Comparison of ENCODE assay signal across 16 cellular contexts in the genomic region with DNA sequence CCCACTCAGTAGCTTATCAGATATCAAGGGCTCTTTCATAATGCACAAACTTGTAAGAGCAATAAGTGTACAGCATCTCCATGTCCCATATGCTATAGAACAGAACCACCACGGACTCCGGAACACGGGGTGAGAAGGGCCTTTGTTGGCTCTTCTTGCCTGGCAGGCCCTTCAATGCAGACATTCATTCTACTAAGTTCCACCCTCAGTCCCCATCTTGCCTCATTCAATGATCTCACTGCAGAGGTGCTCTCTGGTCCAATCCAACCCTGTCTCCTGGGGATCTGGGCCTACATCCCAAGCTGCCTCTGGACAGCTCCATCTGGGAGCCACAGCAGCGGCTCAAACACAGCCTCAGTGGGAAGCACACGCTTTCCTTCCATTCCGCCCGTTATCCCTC. TPM values are rescaled to one million over a fixed set of nuclear protein-coding genes. Genes with fewer than 3 reads are reported as not detected.
DNase-seq lines count a peak whose midpoint lies in the region; ATAC-seq and TF ChIP-seq lines count a peak whose summit lies in the region.
"Had no signal": no experiment of that assay in that cellular context is flagged by ENCODE, and none has a peak within 500 bp of the region (broad histone marks: within the 10 kb centered on the region; RNA-seq: fewer than 3 reads in every experiment).

No MANE protein-coding gene starts in this region.

- H3K36me3 Mint-ChIP-seq in MCF 10A (ENCODE audit: insufficient read depth, unreplicated experiment) = peaks cover 81% of the 10 kb centered on the region

- no peak for TF ChIP-seq CTCF in MCF 10A (IDR thresholded peaks at IDR 0.05; ENCODE audit: unreplicated experiment)

- POLR2A ChIA-PET in MCF 10A (lab: Yijun Ruan, JAX) = interaction anchor here (0.6 to 0.9 kb wide), 2 partner anchors 15 to 27 kb away, joined by 3 to 4 read pairs; no protein-coding TSS in a partner anchor

- no peak overlapping the region for H3K4me3 Mint-ChIP-seq in MCF 10A (ENCODE audit: unreplicated experiment)
- H3K4me3 Mint-ChIP-seq: HFFc6 had no signal

- intact Hi-C loops in MCF 10A (cut with micrococcal nuclease) = no loop called here

- DNase-seq in hippocampal formation (lab: John Stamatoyannopoulos, UW) (peak; percentile 48 to 57), nucleus accumbens (lab: John Stamatoyannopoulos, UW) (peak in 38 of 56 donors; percentile 17 to 76 (median 42)), MCF 10A (ENCODE audit: unreplicated experiment) (no peak), activated gamma-delta T cell treated with Interleukin-2 at 50 U/mL for 16 hours (no peak)
- DNase-seq in activated CD4-positive, alpha-beta T cell treated with anti-CD3 and anti-CD28 coated beads for 4 hours = no peak
- DNase-seq: DMS79 treated with DMSO at 0.1 percent for 48 hours; HFFc6; NCI-H1105; NCI-H2081; NCI-H748 treated with DMSO at 0.1 percent for 48 hours; NK-92 treated with Interleukin-12 subunit alpha and Interleukin-12 subunit beta, amount 100 ng/mL, for 24 hours; SHP77 had no signal

- H3K9me3 Mint-ChIP-seq in MCF 10A (ENCODE audit: unreplicated experiment) = no peaks in the 10 kb centered on the region
- H3K9me3 Mint-ChIP-seq: HFFc6 had no signal

- H3K4me1 Mint-ChIP-seq in MCF 10A (ENCODE audit: insufficient read depth, unreplicated experiment) = peaks cover 20% of the 10 kb centered on the region

- H3K27ac Mint-ChIP-seq in MCF 10A (ENCODE audit: low read depth, unreplicated experiment) = no peak overlapping the region
- H3K27ac Mint-ChIP-seq: HFFc6 had no signal

- peak overlapping the region; percentile 69 for H3K27ac ChIP-seq in angular gyrus (ENCODE audit: low read depth, low read length)
- H3K27ac ChIP-seq in temporal lobe (ENCODE audit: low read depth, low read length) = peak overlapping the region; percentile 50
- H3K27ac ChIP-seq: C4-2B had no signal

- no peaks in the 10 kb centered on the region for H3K27me3 Mint-ChIP-seq in MCF 10A (ENCODE audit: insufficient read depth, unreplicated experiment)

- ATAC-seq in GM19455 (IDR thresholded peaks at IDR 0.05; ENCODE audit: unreplicated experiment) = no peak

- CTCF ChIA-PET in MCF 10A (lab: Yijun Ruan, JAX) = interaction anchor here (0.7 to 2.7 kb wide), 2 partner anchors 9 to 1560 kb away, joined by 3 to 32 read pairs; no protein-coding TSS in a partner anchor

- no TSS peak for BruUV-seq in MCF 10A (replicated peaks; lab: Mats Ljungman, UMichigan)

RNA-seq across cellular contexts. Expression of gene HACD2, which starts 16.8 kb away (rescaled TPM):
- 44.7 TPM for total RNA-seq in temporal lobe
- total RNA-seq in MCF 10A (2022) = 76.5 and 97.7 TPM in 2 replicates

Comparison
In these comparisons a context has a peak if more than half of its experiments do, and no peak if none do; other contexts are left out.
1. DNase-seq: peak in hippocampal formation (2 of 2) and nucleus accumbens (38 of 56); none in activated CD4-positive, alpha-beta T cell treated with anti-CD3 and anti-CD28 coated beads for 4 hours (0 of 2), MCF 10A (single experiment) and activated gamma-delta T cell treated with Interleukin-2 at 50 U/mL for 16 hours (single experiment).